Comparison of ENCODE assay signal across 8 cellular contexts in genomic region chr16:82603784-82604411, GRCh38. TPM values are rescaled to one million over a fixed set of nuclear protein-coding genes. Genes with fewer than 3 reads are reported as not detected.
DNase-seq lines count a peak whose midpoint lies in the region; ATAC-seq and TF ChIP-seq lines count a peak whose summit lies in the region.

No MANE protein-coding gene starts in this region.

- no peak overlapping the region for H3K27ac Mint-ChIP-seq in MCF 10A (ENCODE audit: low read depth, unreplicated experiment)

- POLR2A ChIA-PET in MCF 10A (lab: Yijun Ruan, JAX) = interaction anchor here (0.7 to 1.4 kb wide), 4 partner anchors 27 to 802 kb away, joined by 3 read pairs; no protein-coding TSS in a partner anchor

- CTCF ChIA-PET in MCF 10A (lab: Yijun Ruan, JAX) = interaction anchor here (0.6 to 4.6 kb wide), 37 partner anchors 9 to 1345 kb away, joined by 3 to 35 read pairs (median 5); partner anchors contain the start of gene CDH13

- no peak overlapping the region for H3K27ac ChIP-seq in vagina

- no peaks in the 10 kb centered on the region for H3K36me3 Mint-ChIP-seq in MCF 10A (ENCODE audit: insufficient read depth, unreplicated experiment)

- H3K9me3 ChIP-seq in vagina = no peaks in the 10 kb centered on the region

- no peaks in the 10 kb centered on the region for H3K27me3 ChIP-seq in vagina

- H3K9me3 Mint-ChIP-seq in MCF 10A (ENCODE audit: unreplicated experiment) = no peaks in the 10 kb centered on the region

- intact Hi-C loops in MCF 10A (cut with micrococcal nuclease) (loop anchor here (1.0 kb wide), 2 partner anchors 35 to 611 kb away; no protein-coding TSS in a partner anchor), vagina (cut with DNase I) (no loop called here)

- H3K4me1 Mint-ChIP-seq in MCF 10A (ENCODE audit: insufficient read depth, unreplicated experiment) = no peaks in the 10 kb centered on the region

- no peak overlapping the region for H3K4me3 ChIP-seq in vagina

- no peaks in the 10 kb centered on the region for H3K27me3 Mint-ChIP-seq in MCF 10A (ENCODE audit: insufficient read depth, unreplicated experiment)

- no peak for TF ChIP-seq POLR2A in vagina (IDR thresholded peaks at IDR 0.05)

- H3K4me3 Mint-ChIP-seq in MCF 10A (ENCODE audit: unreplicated experiment) = no peak overlapping the region

- ATAC-seq in HG02623 (IDR thresholded peaks at IDR 0.05; ENCODE audit: unreplicated experiment) (no peak), HG03521 (IDR thresholded peaks at IDR 0.05; ENCODE audit: unreplicated experiment) (no peak)

- DNase-seq in AG08396 (ENCODE audit: low spot score) = peak; percentile 57
- DNase-seq in HT-29 (ENCODE audit: low spot score) = peak; percentile 48
- peak; percentile 64 for DNase-seq in MCF 10A (ENCODE audit: unreplicated experiment)
- peak; percentile 79 for DNase-seq in left kidney (ENCODE audit: low read depth, low spot score)
- no peak for DNase-seq in vagina (ENCODE audit: extremely low spot score in 2 of 2)
- DNase-seq in KG1 (lab: John Stamatoyannopoulos, UW) = no peak

- BruUV-seq in MCF 10A (replicated peaks; lab: Mats Ljungman, UMichigan) = no TSS peak

- H3K36me3 ChIP-seq in vagina = no peaks in the 10 kb centered on the region

- TF ChIP-seq CTCF in MCF 10A (IDR thresholded peaks at IDR 0.05; ENCODE audit: unreplicated experiment) = peak; percentile 59
- peak; percentile 26 to 66 (median 31) for TF ChIP-seq CTCF in vagina (IDR thresholded peaks at IDR 0.05)

- no peaks in the 10 kb centered on the region for H3K4me1 ChIP-seq in vagina

RNA-seq across cellular contexts. Expression of gene CDH13, which starts 22.9 kb away (rescaled TPM):
- total RNA-seq in HT-29 (2014; rRNA removed; shearing (Covaris generic)) = not detected in 2 replicates
- 49.3 and 55.2 TPM in 2 replicates for total RNA-seq in MCF 10A (2022)
- 123 TPM for total RNA-seq in vagina

Comparison
In these comparisons a context has a peak if more than half of its experiments do, and no peak if none do; other contexts are left out.
1. DNase-seq: peak in AG08396 (single experiment), HT-29 (single experiment), MCF 10A (single experiment) and left kidney (single experiment); none in vagina (0 of 2) and KG1 (single experiment).
2. RNA of gene CDH13, which starts 22.9 kb away (total RNA-seq): 123 TPM in vagina (single experiment) and 49.3 to 55.2 TPM in MCF 10A; not detected in HT-29; every median in the first group is over 10 times any median in the second.